Comparison of ENCODE assay signal across 24 cellular contexts in genomic region chr4:98955229-98955628, GRCh38.
"Had no signal": no experiment of that assay in that cellular context is flagged by ENCODE, and none has a peak within 500 bp of the region (broad histone marks: within the 10 kb centered on the region; RNA-seq: fewer than 3 reads in every experiment).

No MANE protein-coding gene starts in this region.

- H3K27me3 Mint-ChIP-seq: dendritic cell treated with granulocyte-macrophage colony-stimulating factor and Interleukin-4, amounts not matched to agents 40 ng/mL and 50 ng/mL, for 4 days had no signal

- DNase-seq: colonic mucosa; cortex of kidney; effector CD8-positive, alpha-beta T cell; effector memory CD8-positive, alpha-beta T cell; endodermal cell; erythroblast; esophagus squamous epithelium; foreskin fibroblast; foreskin melanocyte; gastrocnemius medialis; glutamatergic neuron; head of caudate nucleus; heart right ventricle; hippocampal formation; left cardiac atrium; left lung; left ventricle myocardium superior; lower lobe of right lung; mesenchymal stem cell; mucosa of descending colon; naive B cell had no signal

- H3K4me3 Mint-ChIP-seq: dendritic cell treated with granulocyte-macrophage colony-stimulating factor and Interleukin-4, amounts not matched to agents 40 ng/mL and 50 ng/mL, for 4 days; effector memory CD8-positive, alpha-beta T cell; endodermal cell; mesothelial cell of epicardium; naive B cell had no signal

- H3K9me3 ChIP-seq: colonic mucosa, esophagus squamous epithelium, gastrocnemius medialis, heart right ventricle, left lung, lower lobe of right lung, mucosa of descending colon had no signal

- H3K27me3 ChIP-seq: colonic mucosa, gastrocnemius medialis, heart right ventricle, left lung had no signal

- H3K27ac ChIP-seq: colonic mucosa, epithelial cell of prostate, esophagus squamous epithelium, gastrocnemius medialis, heart right ventricle, left lung, lower lobe of right lung had no signal

- H3K36me3 ChIP-seq: colonic mucosa, esophagus squamous epithelium, gastrocnemius medialis, heart right ventricle, left lung, lower lobe of right lung had no signal

- H3K9me3 Mint-ChIP-seq: dendritic cell treated with granulocyte-macrophage colony-stimulating factor and Interleukin-4, amounts not matched to agents 40 ng/mL and 50 ng/mL, for 4 days; effector memory CD8-positive, alpha-beta T cell had no signal

- H3K36me3 Mint-ChIP-seq: mesothelial cell of epicardium had no signal

- H3K27ac Mint-ChIP-seq: dendritic cell treated with granulocyte-macrophage colony-stimulating factor and Interleukin-4, amounts not matched to agents 40 ng/mL and 50 ng/mL, for 4 days; effector memory CD8-positive, alpha-beta T cell; endodermal cell; mesothelial cell of epicardium; naive B cell had no signal

- H3K4me1 Mint-ChIP-seq: endodermal cell, mesothelial cell of epicardium had no signal

- H3K4me3 ChIP-seq: colonic mucosa, esophagus squamous epithelium, gastrocnemius medialis, heart right ventricle, left lung, lower lobe of right lung, mucosa of descending colon had no signal

- H3K4me1 ChIP-seq: colonic mucosa, gastrocnemius medialis, heart right ventricle, left lung, lower lobe of right lung had no signal
